Comparison of ENCODE assay signal across 8 cellular contexts in the genomic region with DNA sequence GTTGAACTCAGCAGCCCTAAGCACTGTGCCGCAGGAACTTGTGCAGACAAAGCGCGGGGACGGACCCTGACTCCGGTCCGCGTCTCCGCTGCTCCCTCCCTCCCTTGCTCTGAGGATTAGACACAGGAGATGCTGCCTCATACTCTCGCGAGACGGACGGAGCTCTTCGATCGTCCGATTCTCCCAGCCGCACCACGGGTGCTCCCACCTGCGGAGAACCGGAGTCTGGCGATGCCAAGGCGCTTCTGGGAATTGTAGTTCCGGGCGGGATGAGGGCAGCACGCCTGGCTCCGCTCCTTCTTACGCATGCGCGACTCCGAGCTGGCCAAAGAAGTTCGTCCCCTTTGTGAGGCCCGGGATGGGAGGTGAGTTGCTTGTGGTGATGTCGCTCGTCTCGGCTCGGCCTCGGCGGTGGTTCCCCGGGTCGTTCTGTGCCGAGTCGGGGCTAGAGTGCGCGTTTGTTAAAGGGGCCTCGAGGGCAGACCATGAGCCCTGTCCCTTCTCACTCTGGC.
DNase-seq lines count a peak whose midpoint lies in the region; ATAC-seq and TF ChIP-seq lines count a peak whose summit lies in the region.
"Not testable (repeated sequence)": the region's sequence is repeated elsewhere in the genome, so short reads cannot be mapped to it uniquely, and the experiment has no call there.

A gene (plus strand): TSS at position 340 of the 512 bp plus-strand sequence. CDS start 578 bp downstream, outside the sequence.

- peak within 1 kb of the TSS; percentile 80 for H3K4me3 ChIP-seq in coronary artery

- peak; percentile 96 for ATAC-seq in GM19351 (IDR thresholded peaks at IDR 0.05; ENCODE audit: unreplicated experiment)
- ATAC-seq in HG03520 (IDR thresholded peaks at IDR 0.05; ENCODE audit: unreplicated experiment): peak; percentile 95

- TF ChIP-seq CTCF in coronary artery (IDR thresholded peaks at IDR 0.05): not testable (repeated sequence)

- H3K27ac ChIP-seq in coronary artery: peak within 1 kb of the TSS; percentile 57 to 69

- DNase-seq in C1 segment of cervical spinal cord (lab: John Stamatoyannopoulos, UW) (peak; percentile 87 to 100 (median 94)), NCI-H526 treated with DMSO at 0.1 percent for 48 hours (lab: John Stamatoyannopoulos, UW) (peak; percentile 96), coronary artery (ENCODE audit: low spot score) (peak; percentile 96), kidney tubule cell (ENCODE audit: low spot score) (peak; percentile 100)
- DNase-seq in activated CD4-positive, alpha-beta T cell treated with anti-CD3 and anti-CD28 coated beads for 48 hours: peak; percentile 99
- peak; percentile 78 to 97 (median 96) for DNase-seq in stimulated activated CD4-positive, alpha-beta T cell treated with anti-CD3 and anti-CD28 coated beads, Interleukin-1b, Interleukin-23, amount 100 ng/mL, for 24 hours (ENCODE audit: low read depth in 4 of 4, low spot score in 1 of 4)

Comparison
In these comparisons a context has a peak if more than half of its experiments do, and no peak if none do; other contexts are left out.
1. Peak in every context shown above with its lines: DNase-seq, ATAC-seq, H3K4me3 ChIP-seq and H3K27ac ChIP-seq.